ENCODE assay signal across 10 cellular contexts in the genomic region with DNA sequence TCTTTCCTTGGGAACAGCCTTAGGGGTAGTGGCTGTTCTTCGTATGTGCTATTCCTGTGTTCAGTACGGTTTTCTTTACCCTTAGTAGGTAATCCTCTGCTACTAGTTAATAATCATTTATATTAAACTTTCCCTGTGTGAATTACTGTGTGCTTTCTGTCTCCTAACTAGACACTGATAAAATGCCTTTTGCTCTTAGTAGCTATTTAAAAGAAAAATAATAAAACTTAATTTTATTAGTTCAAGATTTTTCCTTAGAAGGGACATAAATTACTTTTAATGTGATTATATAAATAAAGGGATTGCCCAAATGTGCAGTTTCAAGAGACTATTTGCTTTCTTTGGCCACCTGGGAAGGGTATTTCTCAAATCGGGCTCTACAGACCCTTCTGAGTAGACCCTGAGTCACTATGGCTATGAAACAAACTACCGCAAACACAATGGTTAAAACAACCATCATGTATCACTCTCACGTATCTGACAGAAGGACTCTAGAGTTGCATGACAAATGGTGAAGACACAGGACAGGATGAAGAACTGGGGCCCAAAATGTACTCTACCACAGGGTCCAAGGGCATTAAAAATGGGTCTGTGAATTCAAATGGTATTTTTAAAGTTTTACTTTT.
A peak's percentile ranks its signal among the peaks of the same experiment; 100 is the strongest.
DNase-seq lines count a peak whose midpoint lies in the region; ATAC-seq and TF ChIP-seq lines count a peak whose summit lies in the region.
"Had no signal": no experiment of that assay in that cellular context is flagged by ENCODE, and none has a peak within 500 bp of the region (broad histone marks: within the 10 kb centered on the region; RNA-seq: fewer than 3 reads in every experiment).

No MANE protein-coding gene starts in this region.

- POLR2A ChIA-PET in PC-3 (lab: Charles Lee; ENCODE audit: unreplicated experiment), result interaction anchor here (0.6 kb wide), 1 partner anchor 317 kb away, joined by 3 read pairs; no protein-coding TSS in a partner anchor

- ATAC-seq in PC-3 (peak; percentile 18; the same call in 1 of the 2 replicates), GM23338 (no peak)

- H3K4me3 Mint-ChIP-seq in GM23338, result no peak overlapping the region

- WGBS in testis, 2 donors, result 78 to 90% methylated on average over 5 of the region's 5 CpGs

- no peak overlapping the region for H3K27ac Mint-ChIP-seq in GM23338

- H2AFZ ChIP-seq in PC-3 (ENCODE audit: low read length) (no peak overlapping the region), fibroblast of lung (ENCODE audit: low read length) (no peak overlapping the region), GM23338 (no peak overlapping the region)

- DNase-seq in HCEC 1CT, result peak; percentile 41
- peak; percentile 18 for DNase-seq in PC-3
- DNase-seq in fibroblast of lung (ENCODE audit: low read depth in 2 of 2), result peak; percentile 55 to 69
- DNase-seq in uterus, result no peak
- no peak for DNase-seq in GM23338 (ENCODE audit: low spot score)
- no peak for DNase-seq in testis
- no peak for DNase-seq in NCI-H2171 treated with DMSO at 0.1 percent for 48 hours (lab: John Stamatoyannopoulos, UW)
- DNase-seq: NCI-H1436 treated with DMSO at 0.1 percent for 48 hours, NCI-H2081, NCI-H510A treated with DMSO at 0.1 percent for 48 hours had no signal

- H3K36me3 ChIP-seq in PC-3 (ENCODE audit: low read depth, low read length) (no peaks in the 10 kb centered on the region), fibroblast of lung (ENCODE audit: control insufficient read depth, insufficient read depth, low read length) (no peaks in the 10 kb centered on the region), uterus (no peaks in the 10 kb centered on the region), GM23338 (ENCODE audit: insufficient read depth) (no peaks in the 10 kb centered on the region), testis (ENCODE audit: low read depth, missing control alignments) (no peaks in the 10 kb centered on the region)

- H3K4me1 ChIP-seq in PC-3 (ENCODE audit: insufficient read depth, low read length) (no peaks in the 10 kb centered on the region), fibroblast of lung (ENCODE audit: control insufficient read depth, extremely low read depth, insufficient read depth, low read length) (no peaks in the 10 kb centered on the region), uterus (no peaks in the 10 kb centered on the region), GM23338 (ENCODE audit: insufficient read depth) (peaks cover 6% of the 10 kb centered on the region; the same call in 1 of the 2 replicates), testis (peaks cover 12% of the 10 kb centered on the region)

- TF ChIP-seq POLR2A in uterus (IDR thresholded peaks at IDR 0.05) (no peak), testis (IDR thresholded peaks at IDR 0.05) (no peak)

- no peaks in the 10 kb centered on the region for H3F3A ChIP-seq in PC-3 (ENCODE audit: low read length, unreplicated experiment)
- peaks cover 8% of the 10 kb centered on the region for H3F3A ChIP-seq in GM23338 (replicated peaks; ENCODE audit: low read depth)

- H3K9me2 ChIP-seq in PC-3 (replicated peaks; ENCODE audit: low read length), result no peaks in the 10 kb centered on the region
- no peaks in the 10 kb centered on the region for H3K9me2 ChIP-seq in GM23338 (ENCODE audit: insufficient read depth)

- TF ChIP-seq CTCF in PC-3 (conservative IDR thresholded peaks at IDR 0.05; ENCODE audit: low read depth, low read length), result no peak
- TF ChIP-seq CTCF in fibroblast of lung (conservative IDR thresholded peaks at IDR 0.05 in 1 of 2, IDR thresholded peaks at IDR 0.05 in 1 of 2; ENCODE audit: low read depth in 1 of 2, low read length in 2 of 2), result no peak
- TF ChIP-seq CTCF in uterus (IDR thresholded peaks at IDR 0.05), result no peak
- no peak for TF ChIP-seq CTCF in GM23338 (conservative IDR thresholded peaks at IDR 0.05; ENCODE audit: low read depth in 2 of 2)
- no peak for TF ChIP-seq CTCF in testis (IDR thresholded peaks at IDR 0.05)

- H3K27me3 Mint-ChIP-seq in GM23338 (ENCODE audit: insufficient read depth, low read depth, poor library complexity), result peaks cover 1% of the 10 kb centered on the region

- intact Hi-C loops in PC-3 (cut with micrococcal nuclease) (loop anchor here (1.0 to 2.0 kb wide), 3 partner anchors 41 to 269 kb away; no protein-coding TSS in a partner anchor), uterus (cut with DNase I; ENCODE audit: low total_unique reads) (no loop called here), testis (cut with DNase I; ENCODE audit: low total_unique reads) (no loop called here)

- no peak overlapping the region for H3K9ac ChIP-seq in PC-3 (ENCODE audit: low read length)
- H3K9ac ChIP-seq in fibroblast of lung (ENCODE audit: insufficient read depth, low read length), result no peak overlapping the region

- H3K9me3 ChIP-seq in PC-3 (ENCODE audit: low read length), result no peaks in the 10 kb centered on the region
- no peaks in the 10 kb centered on the region for H3K9me3 ChIP-seq in fibroblast of lung (ENCODE audit: control insufficient read depth, insufficient read depth, low read depth, low read length)
- no peaks in the 10 kb centered on the region for H3K9me3 ChIP-seq in uterus
- no peaks in the 10 kb centered on the region for H3K9me3 ChIP-seq in testis

- peaks cover 7% of the 10 kb centered on the region; the same call in 2 of the 3 replicates for H3K4me1 Mint-ChIP-seq in GM23338

- H3K27ac ChIP-seq in PC-3 (ENCODE audit: low read length) (no peak overlapping the region), fibroblast of lung (ENCODE audit: insufficient read depth, low read length) (no peak overlapping the region), uterus (peak overlapping the region; percentile 28 to 56), GM23338 (ENCODE audit: low read depth) (no peak overlapping the region), testis (no peak overlapping the region)

- H3K9me3 Mint-ChIP-seq in GM23338, result no peaks in the 10 kb centered on the region

- H3K4me3 ChIP-seq in PC-3 (ENCODE audit: low read length), result no peak overlapping the region
- no peak overlapping the region for H3K4me3 ChIP-seq in fibroblast of lung (replicated peaks in 1 of 4; ENCODE audit: control extremely low read depth in 1 of 4, insufficient read depth in 1 of 4, low read depth in 3 of 4, low read length in 4 of 4)
- H3K4me3 ChIP-seq in uterus, result no peak overlapping the region
- H3K4me3 ChIP-seq in GM23338, result no peak overlapping the region
- no peak overlapping the region for H3K4me3 ChIP-seq in testis

- H3K27me3 ChIP-seq in PC-3 (ENCODE audit: low read length) (no peaks in the 10 kb centered on the region), fibroblast of lung (ENCODE audit: control insufficient read depth, insufficient read depth, low read length) (no peaks in the 10 kb centered on the region), uterus (no peaks in the 10 kb centered on the region), GM23338 (ENCODE audit: insufficient read depth) (no peaks in the 10 kb centered on the region), testis (no peaks in the 10 kb centered on the region)

- H3K4me2 ChIP-seq in PC-3 (ENCODE audit: low read length) (no peak overlapping the region), fibroblast of lung (ENCODE audit: extremely low read depth, insufficient read depth, low read length) (no peak overlapping the region), GM23338 (no peak overlapping the region)

- no peaks in the 10 kb centered on the region for H3K36me3 Mint-ChIP-seq in GM23338 (ENCODE audit: low read depth)

- H3K79me2 ChIP-seq in PC-3 (ENCODE audit: low read length), result no peaks in the 10 kb centered on the region
- no peaks in the 10 kb centered on the region for H3K79me2 ChIP-seq in fibroblast of lung (ENCODE audit: control insufficient read depth, insufficient read depth, low read length)
- H3K79me2 ChIP-seq in GM23338 (replicated peaks; ENCODE audit: insufficient read depth), result no peaks in the 10 kb centered on the region

- BruUV-seq in PC-3 (replicated peaks; lab: Mats Ljungman, UMichigan), result no TSS peak

- H4K20me1 ChIP-seq in PC-3 (ENCODE audit: low read length) (no peaks in the 10 kb centered on the region), fibroblast of lung (ENCODE audit: control insufficient read depth, extremely low read depth, insufficient read depth, low read length) (no peaks in the 10 kb centered on the region), GM23338 (replicated peaks; ENCODE audit: insufficient read depth) (no peaks in the 10 kb centered on the region; the same call in 1 of the 2 replicates)

- CTCF ChIA-PET in PC-3 (lab: Charles Lee), result interaction anchor here (1.0 to 1.4 kb wide), 3 partner anchors 173 to 274 kb away, joined by 3 to 22 read pairs (median 6); no protein-coding TSS in a partner anchor

TF ChIP-seq in GM23338, 12 proteins besides CTCF, POLR2A, EP300 and RAD21 (continues in another document):
- TF ChIP-seq EZH2phosphoT487 (IDR thresholded peaks at IDR 0.05; ENCODE audit: unreplicated experiment), result no peak
- no peak for TF ChIP-seq CREB1 (CRISPR knock-in tag; IDR thresholded peaks at IDR 0.05; ENCODE audit: low read depth)
- TF ChIP-seq ZNF331 (CRISPR knock-in tag; IDR thresholded peaks at IDR 0.05; ENCODE audit: low read depth), result no peak
- no peak for TF ChIP-seq ZNF114 (CRISPR knock-in tag; IDR thresholded peaks at IDR 0.05)
- TF ChIP-seq, protein P1, sequence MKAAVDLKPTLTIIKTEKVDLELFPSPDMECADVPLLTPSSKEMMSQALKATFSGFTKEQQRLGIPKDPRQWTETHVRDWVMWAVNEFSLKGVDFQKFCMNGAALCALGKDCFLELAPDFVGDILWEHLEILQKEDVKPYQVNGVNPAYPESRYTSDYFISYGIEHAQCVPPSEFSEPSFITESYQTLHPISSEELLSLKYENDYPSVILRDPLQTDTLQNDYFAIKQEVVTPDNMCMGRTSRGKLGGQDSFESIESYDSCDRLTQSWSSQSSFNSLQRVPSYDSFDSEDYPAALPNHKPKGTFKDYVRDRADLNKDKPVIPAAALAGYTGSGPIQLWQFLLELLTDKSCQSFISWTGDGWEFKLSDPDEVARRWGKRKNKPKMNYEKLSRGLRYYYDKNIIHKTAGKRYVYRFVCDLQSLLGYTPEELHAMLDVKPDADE (IDR thresholded peaks at IDR 0.05), result no peak

Comparison
In these comparisons a context has a peak if more than half of its experiments do, and no peak if none do; other contexts are left out.
1. DNase-seq: peak in HCEC 1CT (single experiment), PC-3 (single experiment) and fibroblast of lung (2 of 2); none in uterus (0 of 2), GM23338 (single experiment), testis (single experiment) and NCI-H2171 treated with DMSO at 0.1 percent for 48 hours (single experiment).
2. H3K27ac ChIP-seq: peak in uterus (2 of 2); none in PC-3 (single experiment), fibroblast of lung (single experiment), GM23338 (single experiment) and testis (0 of 2).